8 cellular contexts compared by ENCODE assay signal in genomic region chr15:41774062-41774872, GRCh38. TPM values are rescaled to one million over a fixed set of nuclear protein-coding genes. Genes with fewer than 3 reads are reported as not detected.
DNase-seq lines count a peak whose midpoint lies in the region; ATAC-seq and TF ChIP-seq lines count a peak whose summit lies in the region.

A gene with protein sequence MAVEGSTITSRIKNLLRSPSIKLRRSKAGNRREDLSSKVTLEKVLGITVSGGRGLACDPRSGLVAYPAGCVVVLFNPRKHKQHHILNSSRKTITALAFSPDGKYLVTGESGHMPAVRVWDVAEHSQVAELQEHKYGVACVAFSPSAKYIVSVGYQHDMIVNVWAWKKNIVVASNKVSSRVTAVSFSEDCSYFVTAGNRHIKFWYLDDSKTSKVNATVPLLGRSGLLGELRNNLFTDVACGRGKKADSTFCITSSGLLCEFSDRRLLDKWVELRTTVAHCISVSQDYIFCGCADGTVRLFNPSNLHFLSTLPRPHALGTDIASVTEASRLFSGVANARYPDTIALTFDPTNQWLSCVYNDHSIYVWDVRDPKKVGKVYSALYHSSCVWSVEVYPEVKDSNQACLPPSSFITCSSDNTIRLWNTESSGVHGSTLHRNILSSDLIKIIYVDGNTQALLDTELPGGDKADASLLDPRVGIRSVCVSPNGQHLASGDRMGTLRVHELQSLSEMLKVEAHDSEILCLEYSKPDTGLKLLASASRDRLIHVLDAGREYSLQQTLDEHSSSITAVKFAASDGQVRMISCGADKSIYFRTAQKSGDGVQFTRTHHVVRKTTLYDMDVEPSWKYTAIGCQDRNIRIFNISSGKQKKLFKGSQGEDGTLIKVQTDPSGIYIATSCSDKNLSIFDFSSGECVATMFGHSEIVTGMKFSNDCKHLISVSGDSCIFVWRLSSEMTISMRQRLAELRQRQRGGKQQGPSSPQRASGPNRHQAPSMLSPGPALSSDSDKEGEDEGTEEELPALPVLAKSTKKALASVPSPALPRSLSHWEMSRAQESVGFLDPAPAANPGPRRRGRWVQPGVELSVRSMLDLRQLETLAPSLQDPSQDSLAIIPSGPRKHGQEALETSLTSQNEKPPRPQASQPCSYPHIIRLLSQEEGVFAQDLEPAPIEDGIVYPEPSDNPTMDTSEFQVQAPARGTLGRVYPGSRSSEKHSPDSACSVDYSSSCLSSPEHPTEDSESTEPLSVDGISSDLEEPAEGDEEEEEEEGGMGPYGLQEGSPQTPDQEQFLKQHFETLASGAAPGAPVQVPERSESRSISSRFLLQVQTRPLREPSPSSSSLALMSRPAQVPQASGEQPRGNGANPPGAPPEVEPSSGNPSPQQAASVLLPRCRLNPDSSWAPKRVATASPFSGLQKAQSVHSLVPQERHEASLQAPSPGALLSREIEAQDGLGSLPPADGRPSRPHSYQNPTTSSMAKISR (N-terminal part only) (plus strand): TSS chr15:41774484. CDS start chr15:41775276, 792 bp downstream.

- WGBS in gastroesophageal sphincter (ENCODE audit: low coverage in 1 of 2), 2 donors, result 0% methylated on average over 10 to 11 of the region's 62 CpGs

- no peaks in the 10 kb centered on the region for H3K36me3 ChIP-seq in GM06990 (ENCODE audit: control insufficient read depth, insufficient read depth, low read length)
- H3K36me3 ChIP-seq in gastroesophageal sphincter, result peaks cover 0 to 3% of the 10 kb centered on the region in 2 donors
- no peaks in the 10 kb centered on the region for H3K36me3 ChIP-seq in neutrophil

- peak in 1 of 2 donors; percentile 54 for TF ChIP-seq POLR2A in gastroesophageal sphincter (IDR thresholded peaks at IDR 0.05)

- in situ Hi-C loops in SK-MEL-5 (cut with HindIII; ENCODE audit: low pct_unique_long_range_greater_than_20kb, low sequenced_read_pairs), result no loop called here

- H3K9me3 ChIP-seq in gastroesophageal sphincter (no peaks in the 10 kb centered on the region), neutrophil (no peaks in the 10 kb centered on the region)

- no peak for TF ChIP-seq EP300 in gastroesophageal sphincter (IDR thresholded peaks at IDR 0.05)

- H3K27ac ChIP-seq in gastroesophageal sphincter (peak within 1 kb of the TSS; percentile 57 to 92 (median 90)), neutrophil (peak within 1 kb of the TSS; percentile 89)

- DNase-seq in GM06990 (ENCODE audit: extremely low read depth, insufficient read length), result peak; percentile 100
- peak; percentile 95 for DNase-seq in HFF-Myc (ENCODE audit: extremely low read depth, low read depth)
- DNase-seq in MV-4-11 (lab: John Stamatoyannopoulos, UW), result peak; percentile 100
- peak; percentile 97 for DNase-seq in SK-MEL-5 (ENCODE audit: low read depth, low spot score)
- peak; percentile 98 for DNase-seq in activated naive CD4-positive, alpha-beta T cell treated with Interleukin-2 at 50 U/mL for 16 hours
- peak; percentile 99 for DNase-seq in superior temporal gyrus (ENCODE audit: extremely low spot score)

- ATAC-seq in gastroesophageal sphincter, result peak; percentile 96

- peak; percentile 89 for TF ChIP-seq CTCF in GM06990 (IDR thresholded peaks at IDR 0.05; ENCODE audit: insufficient read depth, low read length, poor library complexity, severe bottlenecking)
- TF ChIP-seq CTCF in HFF-Myc (IDR thresholded peaks at IDR 0.05; ENCODE audit: low read depth, low read length, missing control alignments), result peak; percentile 78
- TF ChIP-seq CTCF in gastroesophageal sphincter (IDR thresholded peaks at IDR 0.05), result peak in 3 of 4 experiments; percentile 67 to 79 (median 73)
- TF ChIP-seq CTCF in neutrophil (IDR thresholded peaks at IDR 0.05), result peak; percentile 71

- H3K4me3 ChIP-seq in GM06990 (replicated peaks; ENCODE audit: low read depth, low read length) (peak within 1 kb of the TSS; percentile 90), HFF-Myc (replicated peaks; ENCODE audit: low read depth, low read length) (peak within 1 kb of the TSS; percentile 56), gastroesophageal sphincter (peak within 1 kb of the TSS; percentile 49 to 77), neutrophil (ENCODE audit: low read depth in 1 of 2, low read length in 1 of 2) (peak within 1 kb of the TSS; percentile 90 to 92)

- H3K27me3 ChIP-seq in GM06990 (replicated peaks; ENCODE audit: control insufficient read depth, insufficient read depth, low read length), result no peaks in the 10 kb centered on the region
- no peaks in the 10 kb centered on the region for H3K27me3 ChIP-seq in gastroesophageal sphincter
- no peaks in the 10 kb centered on the region for H3K27me3 ChIP-seq in neutrophil

- peaks cover 12 to 62% (median 26%) of the 10 kb centered on the region in 3 donors for H3K4me1 ChIP-seq in gastroesophageal sphincter
- H3K4me1 ChIP-seq in neutrophil (ENCODE audit: control insufficient read depth in 1 of 2, insufficient read depth in 1 of 2, low read depth in 1 of 2, low read length in 1 of 2), result peaks cover 26 to 31% of the 10 kb centered on the region in 2 experiments

RNA-seq across cellular contexts. Expression of the gene that starts here (rescaled TPM):
- 14.7 and 15.4 TPM in 2 replicates for total RNA-seq in SK-MEL-5 (2014; rRNA removed; shearing (Covaris generic))
- polyA plus RNA-seq in SK-MEL-5 (2015; cell fraction: cytosol; rRNA removed), result 19.7 and 27.2 TPM in 2 replicates
- 98.8 and 103 TPM in 2 replicates for polyA plus RNA-seq in SK-MEL-5 (2015; cell fraction: nucleus; rRNA removed)
- total RNA-seq in gastroesophageal sphincter, result 10 to 100 TPM; 25.1 to 48.9 (median 30.6) TPM

Comparison
In these comparisons a context has a peak if more than half of its experiments do, and no peak if none do; other contexts are left out.
1. Peak in every context shown above with its lines: DNase-seq, ATAC-seq, H3K4me3 ChIP-seq and H3K27ac ChIP-seq.